8 cellular contexts compared by ENCODE assay signal in the genomic region with DNA sequence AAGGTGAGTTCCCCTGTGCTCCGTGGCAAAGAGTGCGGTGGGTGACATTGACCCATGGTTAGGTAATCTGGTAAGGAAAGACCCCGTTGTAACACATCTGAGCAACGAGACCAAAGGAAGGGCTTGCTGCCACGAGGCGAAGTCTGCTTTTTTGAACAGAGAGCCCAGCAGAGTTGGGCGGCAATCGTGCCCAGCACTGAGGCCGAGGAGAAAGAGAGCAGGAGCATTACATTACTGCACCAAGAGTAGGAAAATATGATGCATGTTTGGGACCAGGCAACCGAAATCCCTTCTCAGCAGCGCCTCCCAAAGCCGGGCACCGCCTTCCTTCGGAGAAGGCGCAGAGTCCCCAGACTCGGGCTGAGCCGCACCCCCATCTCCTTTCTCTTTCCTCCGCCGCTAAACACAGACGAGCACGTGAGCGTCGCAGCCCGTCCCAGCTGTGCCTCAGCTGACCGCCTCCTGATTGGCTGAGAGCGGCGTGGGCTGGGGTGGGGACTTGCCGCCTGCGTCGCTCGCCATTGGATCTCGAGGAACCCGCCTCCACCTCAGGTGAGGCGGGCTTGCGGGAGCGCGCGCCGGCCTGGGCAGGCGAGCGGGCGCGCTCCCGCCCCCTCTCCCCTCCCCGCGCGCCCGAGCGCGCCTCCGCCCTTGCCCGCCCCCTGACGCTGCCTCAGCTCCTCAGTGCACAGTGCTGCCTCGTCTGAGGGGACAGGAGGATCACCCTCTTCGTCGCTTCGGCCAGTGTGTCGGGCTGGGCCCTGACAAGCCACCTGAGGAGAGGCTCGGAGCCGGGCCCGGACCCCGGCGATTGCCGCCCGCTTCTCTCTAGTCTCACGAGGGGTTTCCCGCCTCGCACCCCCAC. TPM values are rescaled to one million over a fixed set of nuclear protein-coding genes. Genes with fewer than 3 reads are reported as not detected.
DNase-seq lines count a peak whose midpoint lies in the region; ATAC-seq, FAIRE-seq and TF ChIP-seq lines count a peak whose summit lies in the region.

A gene (plus strand): TSS at position 684 of the 865 bp plus-strand sequence. CDS start 292 bp downstream, outside the sequence.

- H3K36me3 ChIP-seq in astrocyte (ENCODE audit: insufficient read depth, low read length) = no peaks in the 10 kb centered on the region
- H3K36me3 ChIP-seq in uterus = no peaks in the 10 kb centered on the region

- H3K4me3 ChIP-seq in astrocyte (ENCODE audit: insufficient read depth, low read depth, low read length) (peak within 1 kb of the TSS; percentile 100), right cardiac atrium (ENCODE audit: low read length) (peak within 1 kb of the TSS; percentile 71), uterus (peak within 1 kb of the TSS; percentile 78 to 97)

- peak; percentile 83 to 93 for TF ChIP-seq POLR2A in uterus (IDR thresholded peaks at IDR 0.05)

- H3K4me1 ChIP-seq in astrocyte (ENCODE audit: insufficient read depth, low read length) (peaks cover 4% of the 10 kb centered on the region), right cardiac atrium (ENCODE audit: control insufficient read depth, insufficient read depth, low read length) (peaks cover 3% of the 10 kb centered on the region), uterus (no peaks in the 10 kb centered on the region)

- peak within 1 kb of the TSS; percentile 81 for H2AFZ ChIP-seq in astrocyte (ENCODE audit: low read depth, low read length)

- no peaks in the 10 kb centered on the region for H3K27me3 Mint-ChIP-seq in T-helper 2 cell treated with Interferon-gamma antibody and Interleukin-4, amounts not matched to agents 5 μg/mL and 100 μg/mL, for 36 hours (ENCODE audit: low read depth)
- no peaks in the 10 kb centered on the region for H3K27me3 Mint-ChIP-seq in astrocyte (ENCODE audit: low read depth, unreplicated experiment)

- H3K9ac ChIP-seq in astrocyte (ENCODE audit: low read length) = peak within 1 kb of the TSS; percentile 99

- peaks cover 48% of the 10 kb centered on the region for H3K79me2 ChIP-seq in astrocyte (ENCODE audit: insufficient read depth, low read length)

- H3K4me1 Mint-ChIP-seq in T-helper 2 cell treated with Interferon-gamma antibody and Interleukin-4, amounts not matched to agents 5 μg/mL and 100 μg/mL, for 36 hours (ENCODE audit: low read depth) = peaks cover 41% of the 10 kb centered on the region
- H3K4me1 Mint-ChIP-seq in astrocyte (ENCODE audit: low read depth, unreplicated experiment) = peaks cover 17% of the 10 kb centered on the region

- peaks cover 8% of the 10 kb centered on the region for H3K9me3 Mint-ChIP-seq in T-helper 2 cell treated with Interferon-gamma antibody and Interleukin-4, amounts not matched to agents 5 μg/mL and 100 μg/mL, for 36 hours
- no peaks in the 10 kb centered on the region for H3K9me3 Mint-ChIP-seq in astrocyte (ENCODE audit: unreplicated experiment)

- peak within 1 kb of the TSS; percentile 96 for H3K27ac Mint-ChIP-seq in T-helper 2 cell treated with Interferon-gamma antibody and Interleukin-4, amounts not matched to agents 5 μg/mL and 100 μg/mL, for 36 hours
- H3K27ac Mint-ChIP-seq in astrocyte (ENCODE audit: unreplicated experiment) = peak within 1 kb of the TSS; percentile 96

- peak within 1 kb of the TSS; percentile 98 for H3K4me3 Mint-ChIP-seq in T-helper 2 cell treated with Interferon-gamma antibody and Interleukin-4, amounts not matched to agents 5 μg/mL and 100 μg/mL, for 36 hours
- H3K4me3 Mint-ChIP-seq in astrocyte (ENCODE audit: unreplicated experiment) = peak within 1 kb of the TSS; percentile 99

- TF ChIP-seq CTCF in astrocyte (IDR thresholded peaks at IDR 0.05; ENCODE audit: insufficient read depth, low read depth, low read length) (no peak), uterus (IDR thresholded peaks at IDR 0.05) (peak in 2 of 4 experiments; percentile 7 to 15)

- ATAC-seq in GM18502 (IDR thresholded peaks at IDR 0.05; ENCODE audit: poor library complexity, unreplicated experiment) (peak; percentile 94), HG02970 (IDR thresholded peaks at IDR 0.05; ENCODE audit: low FRiP score, unreplicated experiment) (peak; percentile 96), right cardiac atrium (peak; percentile 98)

- intact Hi-C loops in right cardiac atrium (cut with DNase I) (loop anchor here in 1 of 4 donors (10.0 kb wide), 1 partner anchor 220 kb away; no protein-coding TSS in a partner anchor), uterus (cut with DNase I; ENCODE audit: low total_unique reads) (no loop called here)

- DNase-seq in NCI-H1930 (lab: John Stamatoyannopoulos, UW) (peak; percentile 95 to 96), astrocyte (ENCODE audit: low read depth) (peak; percentile 98), right cardiac atrium (peak; percentile 97 to 99 (median 99)), pulmonary artery endothelial cell (ENCODE audit: low read depth, low spot score) (peak; percentile 96), uterus (peak; percentile 94 to 95)
- DNase-seq in T-helper 2 cell treated with Interferon-gamma antibody and Interleukin-4, amounts not matched to agents 5 μg/mL and 100 μg/mL, for 36 hours (ENCODE audit: low spot score) = peak; percentile 97

- H3K27me3 ChIP-seq in astrocyte (ENCODE audit: insufficient read depth, low read length) = no peaks in the 10 kb centered on the region
- H3K27me3 ChIP-seq in right cardiac atrium (ENCODE audit: control insufficient read depth, insufficient read depth) = no peaks in the 10 kb centered on the region
- no peaks in the 10 kb centered on the region for H3K27me3 ChIP-seq in uterus

- H3K27ac ChIP-seq in astrocyte (ENCODE audit: low read depth, low read length) (peak within 1 kb of the TSS; percentile 95), right cardiac atrium (ENCODE audit: low read length) (peak within 1 kb of the TSS; percentile 93), uterus (peak within 1 kb of the TSS; percentile 92 to 96)

- peaks cover 23% of the 10 kb centered on the region for H3K36me3 Mint-ChIP-seq in T-helper 2 cell treated with Interferon-gamma antibody and Interleukin-4, amounts not matched to agents 5 μg/mL and 100 μg/mL, for 36 hours (ENCODE audit: low read depth)
- peaks cover 10% of the 10 kb centered on the region for H3K36me3 Mint-ChIP-seq in astrocyte (ENCODE audit: low read depth, unreplicated experiment)

- H3K9me3 ChIP-seq in astrocyte (ENCODE audit: insufficient read depth, low read depth, low read length) (no peaks in the 10 kb centered on the region), right cardiac atrium (ENCODE audit: control insufficient read depth, low read length) (no peaks in the 10 kb centered on the region), uterus (no peaks in the 10 kb centered on the region)

- under 1% methylated on average over 66 of the region's 68 CpGs for WGBS in right cardiac atrium

- H3K4me2 ChIP-seq in astrocyte (ENCODE audit: low read length) = peak within 1 kb of the TSS; percentile 97

- FAIRE-seq in astrocyte (lab: Jason Lieb, UNC) = no peak

- peaks cover 42% of the 10 kb centered on the region for H4K20me1 ChIP-seq in astrocyte (ENCODE audit: insufficient read depth, low read length)

RNA-seq across cellular contexts. Expression of the gene that starts here (rescaled TPM):
- 435 and 475 TPM in 2 replicates for total RNA-seq in astrocyte
- 100 to 1,000 TPM in 1 of 4 donors, 10 to 100 TPM in 3; 52.7 to 117 (median 81.1) TPM for total RNA-seq in right cardiac atrium
- 25.5 TPM for polyA plus RNA-seq in right cardiac atrium
- 119 and 150 TPM in 2 replicates for total RNA-seq in pulmonary artery endothelial cell
- total RNA-seq in uterus = 100 to 1,000 TPM in 2 of 4 donors, 10 to 100 TPM in 2; 50.0 to 137 (median 83.0) TPM

Comparison
In these comparisons a context has a peak if more than half of its experiments do, and no peak if none do; other contexts are left out.
1. Peak in every context shown above with its lines: DNase-seq, ATAC-seq, H3K4me3 ChIP-seq and H3K27ac ChIP-seq.